In genomic region chr13:21849323-21849722, GRCh38 we compare ENCODE assay signal across 1 cellular context.
TF ChIP-seq lines count a peak whose summit lies in the region.

No MANE protein-coding gene starts in this region.

TF ChIP-seq in GM23338, 12 proteins besides CTCF, POLR2A, EP300 and RAD21 (continued from another document):
- TF ChIP-seq, protein P1, sequence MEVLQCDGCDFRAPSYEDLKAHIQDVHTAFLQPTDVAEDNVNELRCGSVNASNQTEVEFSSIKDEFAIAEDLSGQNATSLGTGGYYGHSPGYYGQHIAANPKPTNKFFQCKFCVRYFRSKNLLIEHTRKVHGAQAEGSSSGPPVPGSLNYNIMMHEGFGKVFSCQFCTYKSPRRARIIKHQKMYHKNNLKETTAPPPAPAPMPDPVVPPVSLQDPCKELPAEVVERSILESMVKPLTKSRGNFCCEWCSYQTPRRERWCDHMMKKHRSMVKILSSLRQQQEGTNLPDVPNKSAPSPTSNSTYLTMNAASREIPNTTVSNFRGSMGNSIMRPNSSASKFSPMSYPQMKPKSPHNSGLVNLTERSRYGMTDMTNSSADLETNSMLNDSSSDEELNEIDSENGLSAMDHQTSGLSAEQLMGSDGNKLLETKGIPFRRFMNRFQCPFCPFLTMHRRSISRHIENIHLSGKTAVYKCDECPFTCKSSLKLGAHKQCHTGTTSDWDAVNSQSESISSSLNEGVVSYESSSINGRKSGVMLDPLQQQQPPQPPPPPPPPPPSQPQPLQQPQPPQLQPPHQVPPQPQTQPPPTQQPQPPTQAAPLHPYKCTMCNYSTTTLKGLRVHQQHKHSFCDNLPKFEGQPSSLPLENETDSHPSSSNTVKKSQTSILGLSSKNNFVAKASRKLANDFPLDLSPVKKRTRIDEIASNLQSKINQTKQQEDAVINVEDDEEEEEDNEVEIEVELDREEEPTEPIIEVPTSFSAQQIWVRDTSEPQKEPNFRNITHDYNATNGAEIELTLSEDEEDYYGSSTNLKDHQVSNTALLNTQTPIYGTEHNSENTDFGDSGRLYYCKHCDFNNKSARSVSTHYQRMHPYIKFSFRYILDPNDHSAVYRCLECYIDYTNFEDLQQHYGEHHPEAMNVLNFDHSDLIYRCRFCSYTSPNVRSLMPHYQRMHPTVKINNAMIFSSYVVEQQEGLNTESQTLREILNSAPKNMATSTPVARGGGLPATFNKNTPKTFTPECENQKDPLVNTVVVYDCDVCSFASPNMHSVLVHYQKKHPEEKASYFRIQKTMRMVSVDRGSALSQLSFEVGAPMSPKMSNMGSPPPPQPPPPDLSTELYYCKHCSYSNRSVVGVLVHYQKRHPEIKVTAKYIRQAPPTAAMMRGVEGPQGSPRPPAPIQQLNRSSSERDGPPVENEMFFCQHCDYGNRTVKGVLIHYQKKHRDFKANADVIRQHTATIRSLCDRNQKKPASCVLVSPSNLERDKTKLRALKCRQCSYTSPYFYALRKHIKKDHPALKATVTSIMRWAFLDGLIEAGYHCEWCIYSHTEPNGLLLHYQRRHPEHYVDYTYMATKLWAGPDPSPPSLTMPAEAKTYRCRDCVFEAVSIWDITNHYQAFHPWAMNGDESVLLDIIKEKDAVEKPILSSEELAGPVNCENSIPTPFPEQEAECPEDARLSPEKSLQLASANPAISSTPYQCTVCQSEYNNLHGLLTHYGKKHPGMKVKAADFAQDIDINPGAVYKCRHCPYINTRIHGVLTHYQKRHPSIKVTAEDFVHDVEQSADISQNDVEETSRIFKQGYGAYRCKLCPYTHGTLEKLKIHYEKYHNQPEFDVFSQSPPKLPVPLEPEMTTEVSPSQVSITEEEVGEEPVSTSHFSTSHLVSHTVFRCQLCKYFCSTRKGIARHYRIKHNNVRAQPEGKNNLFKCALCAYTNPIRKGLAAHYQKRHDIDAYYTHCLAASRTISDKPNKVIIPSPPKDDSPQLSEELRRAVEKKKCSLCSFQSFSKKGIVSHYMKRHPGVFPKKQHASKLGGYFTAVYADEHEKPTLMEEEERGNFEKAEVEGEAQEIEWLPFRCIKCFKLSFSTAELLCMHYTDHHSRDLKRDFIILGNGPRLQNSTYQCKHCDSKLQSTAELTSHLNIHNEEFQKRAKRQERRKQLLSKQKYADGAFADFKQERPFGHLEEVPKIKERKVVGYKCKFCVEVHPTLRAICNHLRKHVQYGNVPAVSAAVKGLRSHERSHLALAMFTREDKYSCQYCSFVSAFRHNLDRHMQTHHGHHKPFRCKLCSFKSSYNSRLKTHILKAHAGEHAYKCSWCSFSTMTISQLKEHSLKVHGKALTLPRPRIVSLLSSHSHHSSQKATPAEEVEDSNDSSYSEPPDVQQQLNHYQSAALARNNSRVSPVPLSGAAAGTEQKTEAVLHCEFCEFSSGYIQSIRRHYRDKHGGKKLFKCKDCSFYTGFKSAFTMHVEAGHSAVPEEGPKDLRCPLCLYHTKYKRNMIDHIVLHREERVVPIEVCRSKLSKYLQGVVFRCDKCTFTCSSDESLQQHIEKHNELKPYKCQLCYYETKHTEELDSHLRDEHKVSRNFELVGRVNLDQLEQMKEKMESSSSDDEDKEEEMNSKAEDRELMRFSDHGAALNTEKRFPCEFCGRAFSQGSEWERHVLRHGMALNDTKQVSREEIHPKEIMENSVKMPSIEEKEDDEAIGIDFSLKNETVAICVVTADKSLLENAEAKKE (CRISPR knock-in tag; IDR thresholded peaks at IDR 0.05) = no peak
- no peak for TF ChIP-seq NANOG (IDR thresholded peaks at IDR 0.05; ENCODE audit: borderline replicate concordance)
- no peak for TF ChIP-seq POLR2AphosphoS5 (IDR thresholded peaks at IDR 0.05; ENCODE audit: low read depth)
- TF ChIP-seq EZH2phosphoT487 (IDR thresholded peaks at IDR 0.05; ENCODE audit: unreplicated experiment) = no peak
- TF ChIP-seq ZNF114 (CRISPR knock-in tag; IDR thresholded peaks at IDR 0.05) = no peak
